Comparison of ENCODE assay signal across 12 cellular contexts in genomic region chr12:65510584-65511050, GRCh38.
DNase-seq lines count a peak whose midpoint lies in the region; ATAC-seq and TF ChIP-seq lines count a peak whose summit lies in the region.
"Had no signal": no experiment of that assay in that cellular context is flagged by ENCODE, and none has a peak within 500 bp of the region (broad histone marks: within the 10 kb centered on the region; RNA-seq: fewer than 3 reads in every experiment).

No MANE protein-coding gene starts in this region.

- H3K4me3 ChIP-seq in HUES48 (ENCODE audit: low read depth, low read length) (peak overlapping the region; percentile 30; the same call in 1 of the 2 replicates), dorsolateral prefrontal cortex (peak overlapping the region in 7 of 59 donors; percentile 0 to 29 (median 13))

- intact Hi-C loops in dorsolateral prefrontal cortex (cut with DNase I) (no loop called here), posterior vena cava (cut with DNase I) (no loop called here)

- H3K27me3 ChIP-seq in HUES48 (ENCODE audit: control insufficient read depth, insufficient read depth, low read length) (peaks cover 14% of the 10 kb centered on the region; the same call in 1 of the 2 replicates), dorsolateral prefrontal cortex (peaks cover 0 to 32% (median 0%) of the 10 kb centered on the region in 45 donors)
- H3K27me3 ChIP-seq: BE2C had no signal

- H3K4me1 ChIP-seq in HUES48 (ENCODE audit: control insufficient read depth, insufficient read depth, low read length) = peaks cover 22% of the 10 kb centered on the region
- H3K4me1 ChIP-seq: BE2C had no signal

- TF ChIP-seq CTCF in dorsolateral prefrontal cortex (IDR thresholded peaks at IDR 0.05 in 54 of 56, conservative IDR thresholded peaks at IDR 0.05 in 2 of 56; ENCODE audit: low read depth in 1 of 56, partially characterized antibody in 56 of 56) = no peak

- ATAC-seq in GM18870 (IDR thresholded peaks at IDR 0.05; ENCODE audit: unreplicated experiment) = no peak
- ATAC-seq: T-cell had no signal

- no peaks in the 10 kb centered on the region for H3K9me3 ChIP-seq in HUES48 (ENCODE audit: control insufficient read depth, insufficient read depth, low read length)
- H3K9me3 ChIP-seq: BE2C had no signal

- H3K36me3 ChIP-seq in HUES48 (ENCODE audit: control insufficient read depth, insufficient read depth, low read length) = no peaks in the 10 kb centered on the region
- H3K36me3 ChIP-seq: BE2C had no signal

- H3K27ac ChIP-seq in HUES48 (ENCODE audit: low read depth, low read length) (peak overlapping the region; percentile 68), dorsolateral prefrontal cortex (no peak overlapping the region)

- H3K9ac ChIP-seq in HUES48 (ENCODE audit: low read depth, low read length) = 0 out of 2 replicates have a peak overlapping the region, but pooled peaks have one; percentile 12

- DNase-seq in dorsolateral prefrontal cortex (peak in 8 of 10 donors; percentile 19 to 60 (median 46)), iPS-NIHi7 (ENCODE audit: extremely low spot score) (peak; percentile 71), posterior vena cava (ENCODE audit: low spot score) (peak; percentile 83), T-helper 9 cell (no peak), DMS153 treated with DMSO at 0.1 percent for 48 hours (lab: John Stamatoyannopoulos, UW; ENCODE audit: unreplicated experiment) (no peak), NCI-H1694 (lab: John Stamatoyannopoulos, UW) (no peak)
- DNase-seq: activated CD8-positive, alpha-beta memory T cell treated with anti-CD3 and anti-CD28 coated beads, Interleukin-2, amount 50 U/mL, for 4 hours; BE2C; NCI-H526; T-cell had no signal

Comparison
In these comparisons a context has a peak if more than half of its experiments do, and no peak if none do; other contexts are left out.
1. DNase-seq: peak in dorsolateral prefrontal cortex (8 of 10), iPS-NIHi7 (single experiment) and posterior vena cava (single experiment); none in T-helper 9 cell (single experiment), DMS153 treated with DMSO at 0.1 percent for 48 hours (single experiment) and NCI-H1694 (single experiment).